ENCODE assay signal across 3 cellular contexts in the genomic region with DNA sequence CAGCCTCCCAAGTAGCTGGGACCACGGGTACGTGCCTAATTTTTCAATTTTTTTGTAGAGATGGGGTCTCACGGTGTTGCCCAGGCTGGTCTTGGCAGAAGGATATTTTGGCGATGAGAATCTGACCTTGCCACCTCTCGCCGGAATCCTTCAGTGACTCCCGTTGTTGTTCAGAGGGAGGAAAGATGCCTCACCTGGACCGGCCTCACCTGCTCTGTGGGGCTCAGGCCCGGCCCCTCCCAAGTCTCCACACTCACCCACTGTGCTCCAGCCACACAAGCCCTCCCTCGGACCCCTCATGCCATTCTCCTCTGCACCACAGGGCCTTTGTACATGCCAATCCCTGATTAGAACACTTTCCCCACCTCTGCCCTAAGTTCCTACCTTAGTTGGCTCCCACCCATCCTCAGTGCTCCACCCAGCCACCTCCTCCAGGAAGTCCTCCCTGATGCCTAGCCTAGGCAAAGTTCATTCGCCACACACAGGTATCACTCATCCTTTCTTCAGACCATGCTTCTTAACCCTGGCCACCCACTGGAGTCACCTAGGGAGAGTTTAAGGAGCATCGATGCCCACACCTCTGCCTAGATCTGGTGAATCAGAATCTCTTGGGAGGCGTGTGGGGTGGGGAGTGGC.
TF ChIP-seq lines count a peak whose summit lies in the region.

No MANE protein-coding gene starts in this region.

TF ChIP-seq in A549, 52 proteins besides CTCF, POLR2A, EP300 and RAD21:
- TF ChIP-seq EHF (CRISPR knock-in tag; IDR thresholded peaks at IDR 0.05), result no peak
- no peak for TF ChIP-seq GATA3 (IDR thresholded peaks at IDR 0.05; ENCODE audit: borderline replicate concordance)
- TF ChIP-seq ZSCAN20 (CRISPR knock-in tag; IDR thresholded peaks at IDR 0.05), result no peak
- no peak for TF ChIP-seq KDM5A (IDR thresholded peaks at IDR 0.05)
- TF ChIP-seq FOSL2 (IDR thresholded peaks at IDR 0.05), result no peak
- no peak for TF ChIP-seq FOSL2 (CRISPR knock-in tag; IDR thresholded peaks at IDR 0.05)
- TF ChIP-seq ZFP36 (IDR thresholded peaks at IDR 0.05; ENCODE audit: borderline replicate concordance, partially characterized antibody), result peak; percentile 37

TF ChIP-seq in IMR-90, 13 proteins besides CTCF, POLR2A, EP300 and RAD21:
- TF ChIP-seq MXI1 (IDR thresholded peaks at IDR 0.05; ENCODE audit: borderline replicate concordance, low read depth, low read length) (no peak), RCOR1 (IDR thresholded peaks at IDR 0.05; ENCODE audit: insufficient replicate concordance, low read length) (no peak), RFX5 (IDR thresholded peaks at IDR 0.05; ENCODE audit: low read depth, low read length) (no peak), MAZ (IDR thresholded peaks at IDR 0.05; ENCODE audit: borderline replicate concordance, low read depth, low read length) (no peak), SMC3 (IDR thresholded peaks at IDR 0.05; ENCODE audit: low read depth, low read length) (no peak), CEBPB (IDR thresholded peaks at IDR 0.05; ENCODE audit: low read depth, low read length) (no peak), CHD1 (IDR thresholded peaks at IDR 0.05; ENCODE audit: low read depth, low read length) (no peak), BHLHE40 (IDR thresholded peaks at IDR 0.05; ENCODE audit: low read depth, low read length) (no peak), FOS (IDR thresholded peaks at IDR 0.05; ENCODE audit: low read depth, low read length) (no peak), MAFK (IDR thresholded peaks at IDR 0.05; ENCODE audit: low read depth, low read length) (no peak), NFE2L2 (IDR thresholded peaks at IDR 0.05; ENCODE audit: low read depth, low read length) (no peak)
- TF ChIP-seq, protein P1, sequence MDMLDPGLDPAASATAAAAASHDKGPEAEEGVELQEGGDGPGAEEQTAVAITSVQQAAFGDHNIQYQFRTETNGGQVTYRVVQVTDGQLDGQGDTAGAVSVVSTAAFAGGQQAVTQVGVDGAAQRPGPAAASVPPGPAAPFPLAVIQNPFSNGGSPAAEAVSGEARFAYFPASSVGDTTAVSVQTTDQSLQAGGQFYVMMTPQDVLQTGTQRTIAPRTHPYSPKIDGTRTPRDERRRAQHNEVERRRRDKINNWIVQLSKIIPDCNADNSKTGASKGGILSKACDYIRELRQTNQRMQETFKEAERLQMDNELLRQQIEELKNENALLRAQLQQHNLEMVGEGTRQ (IDR thresholded peaks at IDR 0.05; ENCODE audit: low read depth, low read length), result no peak
- TF ChIP-seq, protein P2, sequence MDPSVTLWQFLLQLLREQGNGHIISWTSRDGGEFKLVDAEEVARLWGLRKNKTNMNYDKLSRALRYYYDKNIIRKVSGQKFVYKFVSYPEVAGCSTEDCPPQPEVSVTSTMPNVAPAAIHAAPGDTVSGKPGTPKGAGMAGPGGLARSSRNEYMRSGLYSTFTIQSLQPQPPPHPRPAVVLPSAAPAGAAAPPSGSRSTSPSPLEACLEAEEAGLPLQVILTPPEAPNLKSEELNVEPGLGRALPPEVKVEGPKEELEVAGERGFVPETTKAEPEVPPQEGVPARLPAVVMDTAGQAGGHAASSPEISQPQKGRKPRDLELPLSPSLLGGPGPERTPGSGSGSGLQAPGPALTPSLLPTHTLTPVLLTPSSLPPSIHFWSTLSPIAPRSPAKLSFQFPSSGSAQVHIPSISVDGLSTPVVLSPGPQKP (IDR thresholded peaks at IDR 0.05; ENCODE audit: borderline replicate concordance, low read depth, low read length), result no peak

TF ChIP-seq in SK-N-SH treated with all-trans-retinoic acid at 6 μM for 48 hours, 23 proteins besides CTCF, POLR2A, EP300 and RAD21:
- TF ChIP-seq ISL1 (CRISPR knock-in tag; IDR thresholded peaks at IDR 0.05) (no peak), ZNF70 (CRISPR knock-in tag; IDR thresholded peaks at IDR 0.05) (no peak), PPARA (CRISPR knock-in tag; IDR thresholded peaks at IDR 0.05; ENCODE audit: borderline replicate concordance) (no peak), ZNF565 (CRISPR knock-in tag; conservative IDR thresholded peaks at IDR 0.05; ENCODE audit: low read depth) (no peak), CSDC2 (CRISPR knock-in tag; IDR thresholded peaks at IDR 0.05) (no peak), ZNF8 (CRISPR knock-in tag; IDR thresholded peaks at IDR 0.05) (no peak), GLIS3 (CRISPR knock-in tag; IDR thresholded peaks at IDR 0.05) (no peak), RARB (CRISPR knock-in tag; IDR thresholded peaks at IDR 0.05) (no peak), TCF4 (CRISPR knock-in tag; IDR thresholded peaks at IDR 0.05; ENCODE audit: borderline replicate concordance) (no peak), ARNTL (CRISPR knock-in tag; IDR thresholded peaks at IDR 0.05; ENCODE audit: borderline replicate concordance, low read depth) (no peak)
- TF ChIP-seq, protein P3, sequence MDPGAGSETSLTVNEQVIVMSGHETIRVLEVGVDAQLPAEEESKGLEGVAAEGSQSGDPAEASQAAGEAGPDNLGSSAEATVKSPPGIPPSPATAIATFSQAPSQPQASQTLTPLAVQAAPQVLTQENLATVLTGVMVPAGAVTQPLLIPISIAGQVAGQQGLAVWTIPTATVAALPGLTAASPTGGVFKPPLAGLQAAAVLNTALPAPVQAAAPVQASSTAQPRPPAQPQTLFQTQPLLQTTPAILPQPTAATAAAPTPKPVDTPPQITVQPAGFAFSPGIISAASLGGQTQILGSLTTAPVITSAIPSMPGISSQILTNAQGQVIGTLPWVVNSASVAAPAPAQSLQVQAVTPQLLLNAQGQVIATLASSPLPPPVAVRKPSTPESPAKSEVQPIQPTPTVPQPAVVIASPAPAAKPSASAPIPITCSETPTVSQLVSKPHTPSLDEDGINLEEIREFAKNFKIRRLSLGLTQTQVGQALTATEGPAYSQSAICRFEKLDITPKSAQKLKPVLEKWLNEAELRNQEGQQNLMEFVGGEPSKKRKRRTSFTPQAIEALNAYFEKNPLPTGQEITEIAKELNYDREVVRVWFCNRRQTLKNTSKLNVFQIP (CRISPR knock-in tag; IDR thresholded peaks at IDR 0.05; ENCODE audit: borderline replicate concordance, low read depth), result no peak
- TF ChIP-seq, protein P4, sequence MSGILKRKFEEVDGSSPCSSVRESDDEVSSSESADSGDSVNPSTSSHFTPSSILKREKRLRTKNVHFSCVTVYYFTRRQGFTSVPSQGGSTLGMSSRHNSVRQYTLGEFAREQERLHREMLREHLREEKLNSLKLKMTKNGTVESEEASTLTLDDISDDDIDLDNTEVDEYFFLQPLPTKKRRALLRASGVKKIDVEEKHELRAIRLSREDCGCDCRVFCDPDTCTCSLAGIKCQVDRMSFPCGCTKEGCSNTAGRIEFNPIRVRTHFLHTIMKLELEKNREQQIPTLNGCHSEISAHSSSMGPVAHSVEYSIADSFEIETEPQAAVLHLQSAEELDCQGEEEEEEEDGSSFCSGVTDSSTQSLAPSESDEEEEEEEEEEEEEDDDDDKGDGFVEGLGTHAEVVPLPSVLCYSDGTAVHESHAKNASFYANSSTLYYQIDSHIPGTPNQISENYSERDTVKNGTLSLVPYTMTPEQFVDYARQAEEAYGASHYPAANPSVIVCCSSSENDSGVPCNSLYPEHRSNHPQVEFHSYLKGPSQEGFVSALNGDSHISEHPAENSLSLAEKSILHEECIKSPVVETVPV (CRISPR knock-in tag; IDR thresholded peaks at IDR 0.05), result no peak
- TF ChIP-seq, protein P5, sequence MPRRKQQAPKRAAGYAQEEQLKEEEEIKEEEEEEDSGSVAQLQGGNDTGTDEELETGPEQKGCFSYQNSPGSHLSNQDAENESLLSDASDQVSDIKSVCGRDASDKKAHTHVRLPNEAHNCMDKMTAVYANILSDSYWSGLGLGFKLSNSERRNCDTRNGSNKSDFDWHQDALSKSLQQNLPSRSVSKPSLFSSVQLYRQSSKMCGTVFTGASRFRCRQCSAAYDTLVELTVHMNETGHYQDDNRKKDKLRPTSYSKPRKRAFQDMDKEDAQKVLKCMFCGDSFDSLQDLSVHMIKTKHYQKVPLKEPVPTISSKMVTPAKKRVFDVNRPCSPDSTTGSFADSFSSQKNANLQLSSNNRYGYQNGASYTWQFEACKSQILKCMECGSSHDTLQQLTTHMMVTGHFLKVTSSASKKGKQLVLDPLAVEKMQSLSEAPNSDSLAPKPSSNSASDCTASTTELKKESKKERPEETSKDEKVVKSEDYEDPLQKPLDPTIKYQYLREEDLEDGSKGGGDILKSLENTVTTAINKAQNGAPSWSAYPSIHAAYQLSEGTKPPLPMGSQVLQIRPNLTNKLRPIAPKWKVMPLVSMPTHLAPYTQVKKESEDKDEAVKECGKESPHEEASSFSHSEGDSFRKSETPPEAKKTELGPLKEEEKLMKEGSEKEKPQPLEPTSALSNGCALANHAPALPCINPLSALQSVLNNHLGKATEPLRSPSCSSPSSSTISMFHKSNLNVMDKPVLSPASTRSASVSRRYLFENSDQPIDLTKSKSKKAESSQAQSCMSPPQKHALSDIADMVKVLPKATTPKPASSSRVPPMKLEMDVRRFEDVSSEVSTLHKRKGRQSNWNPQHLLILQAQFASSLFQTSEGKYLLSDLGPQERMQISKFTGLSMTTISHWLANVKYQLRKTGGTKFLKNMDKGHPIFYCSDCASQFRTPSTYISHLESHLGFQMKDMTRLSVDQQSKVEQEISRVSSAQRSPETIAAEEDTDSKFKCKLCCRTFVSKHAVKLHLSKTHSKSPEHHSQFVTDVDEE (CRISPR knock-in tag; IDR thresholded peaks at IDR 0.05), result no peak
- TF ChIP-seq, protein P6, sequence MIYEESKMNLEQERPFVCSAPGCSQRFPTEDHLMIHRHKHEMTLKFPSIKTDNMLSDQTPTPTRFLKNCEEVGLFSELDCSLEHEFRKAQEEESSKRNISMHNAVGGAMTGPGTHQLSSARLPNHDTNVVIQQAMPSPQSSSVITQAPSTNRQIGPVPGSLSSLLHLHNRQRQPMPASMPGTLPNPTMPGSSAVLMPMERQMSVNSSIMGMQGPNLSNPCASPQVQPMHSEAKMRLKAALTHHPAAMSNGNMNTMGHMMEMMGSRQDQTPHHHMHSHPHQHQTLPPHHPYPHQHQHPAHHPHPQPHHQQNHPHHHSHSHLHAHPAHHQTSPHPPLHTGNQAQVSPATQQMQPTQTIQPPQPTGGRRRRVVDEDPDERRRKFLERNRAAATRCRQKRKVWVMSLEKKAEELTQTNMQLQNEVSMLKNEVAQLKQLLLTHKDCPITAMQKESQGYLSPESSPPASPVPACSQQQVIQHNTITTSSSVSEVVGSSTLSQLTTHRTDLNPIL (CRISPR knock-in tag; IDR thresholded peaks at IDR 0.05; ENCODE audit: low read depth), result no peak
- TF ChIP-seq, protein P7, sequence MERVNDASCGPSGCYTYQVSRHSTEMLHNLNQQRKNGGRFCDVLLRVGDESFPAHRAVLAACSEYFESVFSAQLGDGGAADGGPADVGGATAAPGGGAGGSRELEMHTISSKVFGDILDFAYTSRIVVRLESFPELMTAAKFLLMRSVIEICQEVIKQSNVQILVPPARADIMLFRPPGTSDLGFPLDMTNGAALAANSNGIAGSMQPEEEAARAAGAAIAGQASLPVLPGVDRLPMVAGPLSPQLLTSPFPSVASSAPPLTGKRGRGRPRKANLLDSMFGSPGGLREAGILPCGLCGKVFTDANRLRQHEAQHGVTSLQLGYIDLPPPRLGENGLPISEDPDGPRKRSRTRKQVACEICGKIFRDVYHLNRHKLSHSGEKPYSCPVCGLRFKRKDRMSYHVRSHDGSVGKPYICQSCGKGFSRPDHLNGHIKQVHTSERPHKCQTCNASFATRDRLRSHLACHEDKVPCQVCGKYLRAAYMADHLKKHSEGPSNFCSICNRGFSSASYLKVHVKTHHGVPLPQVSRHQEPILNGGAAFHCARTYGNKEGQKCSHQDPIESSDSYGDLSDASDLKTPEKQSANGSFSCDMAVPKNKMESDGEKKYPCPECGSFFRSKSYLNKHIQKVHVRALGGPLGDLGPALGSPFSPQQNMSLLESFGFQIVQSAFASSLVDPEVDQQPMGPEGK (CRISPR knock-in tag; IDR thresholded peaks at IDR 0.05; ENCODE audit: borderline replicate concordance), result no peak
